1 cellular context compared by ENCODE assay signal in the genomic region with DNA sequence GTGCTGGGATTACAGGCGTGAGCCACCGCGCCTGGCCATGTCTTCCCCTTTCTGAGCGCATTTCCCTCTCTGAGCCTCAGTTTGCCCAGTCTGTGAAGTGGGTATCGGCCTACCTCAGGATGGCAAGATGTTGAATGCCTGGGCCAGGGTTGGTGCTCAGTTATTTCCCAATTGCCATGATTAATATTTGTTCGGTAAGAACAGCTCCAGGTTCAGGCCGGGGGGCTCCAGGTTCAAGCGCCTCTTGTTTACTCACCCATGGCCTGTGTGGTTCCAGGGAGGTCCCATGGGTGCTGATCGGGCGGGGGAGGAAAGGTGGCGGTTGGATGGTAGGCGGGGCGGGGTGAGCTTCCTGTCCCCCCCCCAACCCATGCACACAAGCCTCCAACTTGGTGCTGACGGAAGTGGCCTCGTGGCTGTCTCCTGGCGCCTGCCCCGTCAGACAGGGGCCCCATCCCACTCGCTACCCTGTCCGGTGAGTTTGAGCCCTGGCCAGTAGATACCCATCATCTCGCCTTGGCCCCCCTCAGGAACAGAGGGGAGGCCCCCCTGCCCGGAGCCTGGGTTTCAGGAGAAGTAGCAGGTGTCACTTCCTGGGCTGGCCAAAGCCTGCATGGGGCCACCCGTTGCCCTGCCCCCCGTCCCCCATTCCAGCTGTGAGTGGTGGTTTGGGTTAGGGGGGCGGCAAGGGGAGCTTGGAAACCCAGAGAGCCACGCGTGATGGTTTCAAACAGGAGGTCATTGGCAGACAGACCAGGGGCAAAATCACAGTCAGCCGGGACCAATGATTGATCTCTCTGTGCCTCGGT.
TF ChIP-seq lines count a peak whose summit lies in the region.

A gene with protein sequence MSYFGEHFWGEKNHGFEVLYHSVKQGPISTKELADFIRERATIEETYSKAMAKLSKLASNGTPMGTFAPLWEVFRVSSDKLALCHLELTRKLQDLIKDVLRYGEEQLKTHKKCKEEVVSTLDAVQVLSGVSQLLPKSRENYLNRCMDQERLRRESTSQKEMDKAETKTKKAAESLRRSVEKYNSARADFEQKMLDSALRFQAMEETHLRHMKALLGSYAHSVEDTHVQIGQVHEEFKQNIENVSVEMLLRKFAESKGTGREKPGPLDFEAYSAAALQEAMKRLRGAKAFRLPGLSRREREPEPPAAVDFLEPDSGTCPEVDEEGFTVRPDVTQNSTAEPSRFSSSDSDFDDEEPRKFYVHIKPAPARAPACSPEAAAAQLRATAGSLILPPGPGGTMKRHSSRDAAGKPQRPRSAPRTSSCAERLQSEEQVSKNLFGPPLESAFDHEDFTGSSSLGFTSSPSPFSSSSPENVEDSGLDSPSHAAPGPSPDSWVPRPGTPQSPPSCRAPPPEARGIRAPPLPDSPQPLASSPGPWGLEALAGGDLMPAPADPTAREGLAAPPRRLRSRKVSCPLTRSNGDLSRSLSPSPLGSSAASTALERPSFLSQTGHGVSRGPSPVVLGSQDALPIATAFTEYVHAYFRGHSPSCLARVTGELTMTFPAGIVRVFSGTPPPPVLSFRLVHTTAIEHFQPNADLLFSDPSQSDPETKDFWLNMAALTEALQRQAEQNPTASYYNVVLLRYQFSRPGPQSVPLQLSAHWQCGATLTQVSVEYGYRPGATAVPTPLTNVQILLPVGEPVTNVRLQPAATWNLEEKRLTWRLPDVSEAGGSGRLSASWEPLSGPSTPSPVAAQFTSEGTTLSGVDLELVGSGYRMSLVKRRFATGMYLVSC (plus strand): TSS at position 375 of the 809 bp plus-strand sequence. CDS start 3,688 bp downstream, outside the sequence.

TF ChIP-seq in K562, 482 proteins besides CTCF, POLR2A, EP300 and RAD21 (continued from another document and continues in another):
- TF ChIP-seq, protein P1, sequence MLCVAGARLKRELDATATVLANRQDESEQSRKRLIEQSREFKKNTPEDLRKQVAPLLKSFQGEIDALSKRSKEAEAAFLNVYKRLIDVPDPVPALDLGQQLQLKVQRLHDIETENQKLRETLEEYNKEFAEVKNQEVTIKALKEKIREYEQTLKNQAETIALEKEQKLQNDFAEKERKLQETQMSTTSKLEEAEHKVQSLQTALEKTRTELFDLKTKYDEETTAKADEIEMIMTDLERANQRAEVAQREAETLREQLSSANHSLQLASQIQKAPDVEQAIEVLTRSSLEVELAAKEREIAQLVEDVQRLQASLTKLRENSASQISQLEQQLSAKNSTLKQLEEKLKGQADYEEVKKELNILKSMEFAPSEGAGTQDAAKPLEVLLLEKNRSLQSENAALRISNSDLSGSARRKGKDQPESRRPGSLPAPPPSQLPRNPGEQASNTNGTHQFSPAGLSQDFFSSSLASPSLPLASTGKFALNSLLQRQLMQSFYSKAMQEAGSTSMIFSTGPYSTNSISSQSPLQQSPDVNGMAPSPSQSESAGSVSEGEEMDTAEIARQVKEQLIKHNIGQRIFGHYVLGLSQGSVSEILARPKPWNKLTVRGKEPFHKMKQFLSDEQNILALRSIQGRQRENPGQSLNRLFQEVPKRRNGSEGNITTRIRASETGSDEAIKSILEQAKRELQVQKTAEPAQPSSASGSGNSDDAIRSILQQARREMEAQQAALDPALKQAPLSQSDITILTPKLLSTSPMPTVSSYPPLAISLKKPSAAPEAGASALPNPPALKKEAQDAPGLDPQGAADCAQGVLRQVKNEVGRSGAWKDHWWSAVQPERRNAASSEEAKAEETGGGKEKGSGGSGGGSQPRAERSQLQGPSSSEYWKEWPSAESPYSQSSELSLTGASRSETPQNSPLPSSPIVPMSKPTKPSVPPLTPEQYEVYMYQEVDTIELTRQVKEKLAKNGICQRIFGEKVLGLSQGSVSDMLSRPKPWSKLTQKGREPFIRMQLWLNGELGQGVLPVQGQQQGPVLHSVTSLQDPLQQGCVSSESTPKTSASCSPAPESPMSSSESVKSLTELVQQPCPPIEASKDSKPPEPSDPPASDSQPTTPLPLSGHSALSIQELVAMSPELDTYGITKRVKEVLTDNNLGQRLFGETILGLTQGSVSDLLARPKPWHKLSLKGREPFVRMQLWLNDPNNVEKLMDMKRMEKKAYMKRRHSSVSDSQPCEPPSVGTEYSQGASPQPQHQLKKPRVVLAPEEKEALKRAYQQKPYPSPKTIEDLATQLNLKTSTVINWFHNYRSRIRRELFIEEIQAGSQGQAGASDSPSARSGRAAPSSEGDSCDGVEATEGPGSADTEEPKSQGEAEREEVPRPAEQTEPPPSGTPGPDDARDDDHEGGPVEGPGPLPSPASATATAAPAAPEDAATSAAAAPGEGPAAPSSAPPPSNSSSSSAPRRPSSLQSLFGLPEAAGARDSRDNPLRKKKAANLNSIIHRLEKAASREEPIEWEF (CRISPR knock-in tag; IDR thresholded peaks at IDR 0.05): no peak; the same call in 1 of the 2 replicates
- no peak for TF ChIP-seq SAP30 (IDR thresholded peaks at IDR 0.05; ENCODE audit: borderline replicate concordance, insufficient read depth, low read depth, low read length, poor library complexity, severe bottlenecking)
- TF ChIP-seq, protein P2, sequence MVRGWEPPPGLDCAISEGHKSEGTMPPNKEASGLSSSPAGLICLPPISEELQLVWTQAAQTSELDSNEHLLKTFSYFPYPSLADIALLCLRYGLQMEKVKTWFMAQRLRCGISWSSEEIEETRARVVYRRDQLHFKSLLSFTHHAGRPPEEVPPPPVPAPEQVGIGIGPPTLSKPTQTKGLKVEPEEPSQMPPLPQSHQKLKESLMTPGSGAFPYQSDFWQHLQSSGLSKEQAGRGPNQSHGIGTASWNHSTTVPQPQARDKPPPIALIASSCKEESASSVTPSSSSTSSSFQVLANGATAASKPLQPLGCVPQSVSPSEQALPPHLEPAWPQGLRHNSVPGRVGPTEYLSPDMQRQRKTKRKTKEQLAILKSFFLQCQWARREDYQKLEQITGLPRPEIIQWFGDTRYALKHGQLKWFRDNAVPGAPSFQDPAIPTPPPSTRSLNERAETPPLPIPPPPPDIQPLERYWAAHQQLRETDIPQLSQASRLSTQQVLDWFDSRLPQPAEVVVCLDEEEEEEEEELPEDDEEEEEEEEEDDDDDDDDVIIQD (CRISPR knock-in tag; IDR thresholded peaks at IDR 0.05): no peak
- no peak for TF ChIP-seq NCOA6 (IDR thresholded peaks at IDR 0.05)
- TF ChIP-seq STAT5A (IDR thresholded peaks at IDR 0.05; ENCODE audit: borderline replicate concordance, low read length): no peak
- peak; percentile 59; the same call in 1 of the 2 replicates for TF ChIP-seq TRIM28 (IDR thresholded peaks at IDR 0.05)
- TF ChIP-seq ARNT (IDR thresholded peaks at IDR 0.05): peak; percentile 40 to 49; a peak in 2 of 4 replicates
- TF ChIP-seq, protein P3, sequence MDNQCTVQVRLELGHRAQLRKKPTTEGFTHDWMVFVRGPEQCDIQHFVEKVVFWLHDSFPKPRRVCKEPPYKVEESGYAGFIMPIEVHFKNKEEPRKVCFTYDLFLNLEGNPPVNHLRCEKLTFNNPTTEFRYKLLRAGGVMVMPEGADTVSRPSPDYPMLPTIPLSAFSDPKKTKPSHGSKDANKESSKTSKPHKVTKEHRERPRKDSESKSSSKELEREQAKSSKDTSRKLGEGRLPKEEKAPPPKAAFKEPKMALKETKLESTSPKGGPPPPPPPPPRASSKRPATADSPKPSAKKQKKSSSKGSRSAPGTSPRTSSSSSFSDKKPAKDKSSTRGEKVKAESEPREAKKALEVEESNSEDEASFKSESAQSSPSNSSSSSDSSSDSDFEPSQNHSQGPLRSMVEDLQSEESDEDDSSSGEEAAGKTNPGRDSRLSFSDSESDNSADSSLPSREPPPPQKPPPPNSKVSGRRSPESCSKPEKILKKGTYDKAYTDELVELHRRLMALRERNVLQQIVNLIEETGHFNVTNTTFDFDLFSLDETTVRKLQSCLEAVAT (IDR thresholded peaks at IDR 0.05): no peak
- TF ChIP-seq, protein P4, sequence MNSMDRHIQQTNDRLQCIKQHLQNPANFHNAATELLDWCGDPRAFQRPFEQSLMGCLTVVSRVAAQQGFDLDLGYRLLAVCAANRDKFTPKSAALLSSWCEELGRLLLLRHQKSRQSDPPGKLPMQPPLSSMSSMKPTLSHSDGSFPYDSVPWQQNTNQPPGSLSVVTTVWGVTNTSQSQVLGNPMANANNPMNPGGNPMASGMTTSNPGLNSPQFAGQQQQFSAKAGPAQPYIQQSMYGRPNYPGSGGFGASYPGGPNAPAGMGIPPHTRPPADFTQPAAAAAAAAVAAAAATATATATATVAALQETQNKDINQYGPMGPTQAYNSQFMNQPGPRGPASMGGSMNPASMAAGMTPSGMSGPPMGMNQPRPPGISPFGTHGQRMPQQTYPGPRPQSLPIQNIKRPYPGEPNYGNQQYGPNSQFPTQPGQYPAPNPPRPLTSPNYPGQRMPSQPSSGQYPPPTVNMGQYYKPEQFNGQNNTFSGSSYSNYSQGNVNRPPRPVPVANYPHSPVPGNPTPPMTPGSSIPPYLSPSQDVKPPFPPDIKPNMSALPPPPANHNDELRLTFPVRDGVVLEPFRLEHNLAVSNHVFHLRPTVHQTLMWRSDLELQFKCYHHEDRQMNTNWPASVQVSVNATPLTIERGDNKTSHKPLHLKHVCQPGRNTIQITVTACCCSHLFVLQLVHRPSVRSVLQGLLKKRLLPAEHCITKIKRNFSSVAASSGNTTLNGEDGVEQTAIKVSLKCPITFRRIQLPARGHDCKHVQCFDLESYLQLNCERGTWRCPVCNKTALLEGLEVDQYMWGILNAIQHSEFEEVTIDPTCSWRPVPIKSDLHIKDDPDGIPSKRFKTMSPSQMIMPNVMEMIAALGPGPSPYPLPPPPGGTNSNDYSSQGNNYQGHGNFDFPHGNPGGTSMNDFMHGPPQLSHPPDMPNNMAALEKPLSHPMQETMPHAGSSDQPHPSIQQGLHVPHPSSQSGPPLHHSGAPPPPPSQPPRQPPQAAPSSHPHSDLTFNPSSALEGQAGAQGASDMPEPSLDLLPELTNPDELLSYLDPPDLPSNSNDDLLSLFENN (IDR thresholded peaks at IDR 0.05; ENCODE audit: low read depth in 2 of 2, low read length in 2 of 2): 0 out of 4 replicates have a peak, but pooled peaks of 1 of the 2 experiments have one; percentile 16
- TF ChIP-seq GATAD2A (IDR thresholded peaks at IDR 0.05): no peak; the same call in none of the 2 replicates
- TF ChIP-seq NCOR1 (IDR thresholded peaks at IDR 0.05): peak; percentile 54; the same call in 1 of the 2 replicates
- TF ChIP-seq HLTF (IDR thresholded peaks at IDR 0.05): no peak
- no peak for TF ChIP-seq KLF10 (CRISPR knock-in tag; IDR thresholded peaks at IDR 0.05)
- no peak for TF ChIP-seq ZNF217 (CRISPR knock-in tag; IDR thresholded peaks at IDR 0.05)
- TF ChIP-seq EGR1 (conservative IDR thresholded peaks at IDR 0.05): peak; percentile 85
- TF ChIP-seq, protein P5, sequence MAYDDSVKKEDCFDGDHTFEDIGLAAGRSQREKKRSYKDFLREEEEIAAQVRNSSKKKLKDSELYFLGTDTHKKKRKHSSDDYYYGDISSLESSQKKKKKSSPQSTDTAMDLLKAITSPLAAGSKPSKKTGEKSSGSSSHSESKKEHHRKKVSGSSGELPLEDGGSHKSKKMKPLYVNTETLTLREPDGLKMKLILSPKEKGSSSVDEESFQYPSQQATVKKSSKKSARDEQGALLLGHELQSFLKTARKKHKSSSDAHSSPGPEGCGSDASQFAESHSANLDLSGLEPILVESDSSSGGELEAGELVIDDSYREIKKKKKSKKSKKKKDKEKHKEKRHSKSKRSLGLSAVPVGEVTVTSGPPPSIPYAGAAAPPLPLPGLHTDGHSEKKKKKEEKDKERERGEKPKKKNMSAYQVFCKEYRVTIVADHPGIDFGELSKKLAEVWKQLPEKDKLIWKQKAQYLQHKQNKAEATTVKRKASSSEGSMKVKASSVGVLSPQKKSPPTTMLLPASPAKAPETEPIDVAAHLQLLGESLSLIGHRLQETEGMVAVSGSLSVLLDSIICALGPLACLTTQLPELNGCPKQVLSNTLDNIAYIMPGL (CRISPR knock-in tag; IDR thresholded peaks at IDR 0.05): no peak
- no peak for TF ChIP-seq ZNF263 (CRISPR knock-in tag; IDR thresholded peaks at IDR 0.05; ENCODE audit: borderline replicate concordance)
- no peak for TF ChIP-seq HMG20B (CRISPR knock-in tag; IDR thresholded peaks at IDR 0.05)
- TF ChIP-seq NRF1 (conservative IDR thresholded peaks at IDR 0.05 in 1 of 2, IDR thresholded peaks at IDR 0.05 in 1 of 2): peak; percentile 33 to 63
- TF ChIP-seq, protein P6, sequence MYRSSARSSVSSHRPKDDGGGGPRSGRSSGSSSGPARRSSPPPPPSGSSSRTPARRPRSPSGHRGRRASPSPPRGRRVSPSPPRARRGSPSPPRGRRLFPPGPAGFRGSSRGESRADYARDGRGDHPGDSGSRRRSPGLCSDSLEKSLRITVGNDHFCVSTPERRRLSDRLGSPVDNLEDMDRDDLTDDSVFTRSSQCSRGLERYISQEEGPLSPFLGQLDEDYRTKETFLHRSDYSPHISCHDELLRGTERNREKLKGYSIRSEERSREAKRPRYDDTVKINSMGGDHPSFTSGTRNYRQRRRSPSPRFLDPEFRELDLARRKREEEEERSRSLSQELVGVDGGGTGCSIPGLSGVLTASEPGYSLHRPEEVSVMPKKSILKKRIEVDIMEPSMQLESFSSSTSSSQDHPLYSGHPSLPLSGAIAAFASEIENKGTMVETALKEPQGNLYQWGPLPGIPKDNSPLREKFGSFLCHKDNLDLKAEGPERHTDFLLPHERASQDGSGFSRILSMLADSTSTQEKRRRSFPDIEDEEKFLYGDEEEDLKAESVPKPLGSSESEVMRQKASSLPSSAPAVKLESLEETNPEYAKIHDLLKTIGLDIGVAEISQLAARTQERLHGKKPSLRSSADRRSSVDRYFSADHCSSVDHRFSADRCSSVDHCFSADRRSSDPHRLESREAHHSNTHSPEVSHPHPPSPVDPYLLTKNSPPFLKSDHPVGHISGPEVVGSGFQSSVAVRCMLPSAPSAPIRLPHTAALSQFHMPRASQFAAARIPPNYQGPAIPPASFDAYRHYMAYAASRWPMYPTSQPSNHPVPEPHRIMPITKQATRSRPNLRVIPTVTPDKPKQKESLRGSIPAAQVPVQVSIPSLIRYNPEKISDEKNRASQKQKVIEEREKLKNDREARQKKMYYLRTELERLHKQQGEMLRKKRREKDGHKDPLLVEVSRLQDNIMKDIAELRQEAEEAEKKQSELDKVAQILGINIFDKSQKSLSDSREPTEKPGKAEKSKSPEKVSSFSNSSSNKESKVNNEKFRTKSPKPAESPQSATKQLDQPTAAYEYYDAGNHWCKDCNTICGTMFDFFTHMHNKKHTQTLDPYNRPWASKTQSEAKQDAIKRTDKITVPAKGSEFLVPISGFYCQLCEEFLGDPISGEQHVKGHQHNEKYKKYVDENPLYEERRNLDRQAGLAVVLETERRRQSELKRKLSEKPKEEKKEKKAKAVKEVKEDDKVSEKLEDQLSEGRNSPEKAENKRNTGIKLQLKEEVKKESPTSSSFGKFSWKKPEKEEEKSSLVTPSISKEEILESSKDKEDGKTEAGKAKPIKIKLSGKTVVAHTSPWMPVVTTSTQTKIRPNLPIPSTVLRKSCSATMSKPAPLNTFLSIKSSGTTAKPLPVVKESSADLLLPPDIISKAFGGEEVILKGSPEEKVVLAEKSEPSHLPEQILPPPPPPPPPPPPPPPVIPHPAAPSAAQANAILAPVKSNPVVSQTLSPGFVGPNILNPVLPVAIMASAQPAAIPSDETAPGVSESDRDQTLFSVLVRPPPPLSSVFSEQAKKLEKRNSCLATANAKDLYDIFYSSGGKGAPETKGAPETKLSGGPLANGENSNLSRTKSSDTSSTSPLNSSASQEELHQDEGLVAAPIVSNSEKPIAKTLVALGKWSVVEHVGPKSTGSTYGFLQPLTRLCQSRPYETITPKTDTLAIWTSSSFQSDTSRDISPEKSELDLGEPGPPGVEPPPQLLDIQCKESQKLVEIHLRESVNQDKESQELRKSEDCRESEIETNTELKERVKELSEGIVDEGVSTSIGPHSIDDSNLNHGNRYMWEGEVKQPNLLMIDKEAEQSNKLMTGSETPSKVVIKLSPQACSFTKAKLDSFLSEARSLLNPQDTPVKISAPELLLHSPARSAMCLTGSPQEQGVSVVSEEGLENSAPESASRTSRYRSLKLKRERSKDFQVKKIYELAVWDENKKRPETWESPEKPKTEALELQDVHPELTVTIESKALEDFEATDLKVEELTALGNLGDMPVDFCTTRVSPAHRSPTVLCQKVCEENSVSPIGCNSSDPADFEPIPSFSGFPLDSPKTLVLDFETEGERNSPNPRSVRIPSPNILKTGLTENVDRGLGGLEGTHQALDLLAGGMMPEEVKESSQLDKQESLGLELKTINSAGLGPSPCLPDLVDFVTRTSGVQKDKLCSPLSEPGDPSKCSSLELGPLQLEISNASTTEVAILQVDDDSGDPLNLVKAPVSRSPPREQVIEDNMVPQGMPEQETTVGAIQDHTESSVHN (IDR thresholded peaks at IDR 0.05; ENCODE audit: borderline replicate concordance in 1 of 2, low read depth in 1 of 2): no peak
